In the genomic region with DNA sequence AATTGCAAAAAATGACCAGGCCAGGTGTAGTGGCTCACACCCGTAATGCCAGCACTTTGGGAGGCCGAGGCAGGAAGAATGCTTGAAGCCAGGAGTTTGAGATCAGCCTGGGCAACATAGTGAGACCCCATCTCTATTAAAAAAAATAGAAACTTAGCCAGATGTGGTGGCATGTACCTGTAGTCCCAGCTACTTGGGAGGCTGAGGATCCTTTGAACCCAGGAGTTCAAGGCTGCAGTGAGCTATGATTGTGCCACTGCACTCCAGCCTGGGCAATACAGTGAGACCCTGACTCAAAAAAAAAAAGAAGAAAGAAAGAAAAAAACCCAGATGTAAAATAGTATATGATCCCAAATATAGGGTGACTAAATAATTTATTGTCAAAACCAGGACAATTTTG, we compare ENCODE assay signal across 3 cellular contexts. TPM values are rescaled to one million over a fixed set of nuclear protein-coding genes. Genes with fewer than 3 reads are reported as not detected.
"Had no signal": no experiment of that assay in that cellular context is flagged by ENCODE, and none has a peak within 500 bp of the region (broad histone marks: within the 10 kb centered on the region; RNA-seq: fewer than 3 reads in every experiment).

No MANE protein-coding gene starts in this region.

RNA-seq across cellular contexts. Expression of a gene that starts 51.6 kb away (rescaled TPM):
- total RNA-seq: ascending aorta, cardiac septum had no signal
- polyA plus RNA-seq: cardiac muscle cell had no signal
